Comparison of ENCODE assay signal across 16 cellular contexts in genomic region chr18:2884706-2885285, GRCh38. TPM values are rescaled to one million over a fixed set of nuclear protein-coding genes. Genes with fewer than 3 reads are reported as not detected.
"Had no signal": no experiment of that assay in that cellular context is flagged by ENCODE, and none has a peak within 500 bp of the region (broad histone marks: within the 10 kb centered on the region; RNA-seq: fewer than 3 reads in every experiment).

No MANE protein-coding gene starts in this region.

- H3K36me3 ChIP-seq: ovary, thoracic aorta, upper lobe of right lung had no signal

- H3K27me3 ChIP-seq: ovary, upper lobe of right lung had no signal

- H3K27me3 Mint-ChIP-seq: activated naive CD8-positive, alpha-beta T cell; dendritic cell treated with granulocyte-macrophage colony-stimulating factor and Interleukin-4, amounts not matched to agents 40 ng/mL and 50 ng/mL, for 4 days had no signal

- H3K4me3 ChIP-seq: ovary, thoracic aorta, upper lobe of right lung had no signal

- ATAC-seq: upper lobe of right lung had no signal

- H3K27ac Mint-ChIP-seq: activated naive CD8-positive, alpha-beta T cell; brain; dendritic cell treated with granulocyte-macrophage colony-stimulating factor and Interleukin-4, amounts not matched to agents 40 ng/mL and 50 ng/mL, for 4 days had no signal

- H3K27ac ChIP-seq: ovary, thoracic aorta, upper lobe of right lung had no signal

- H3K4me3 Mint-ChIP-seq: activated naive CD8-positive, alpha-beta T cell; brain; dendritic cell treated with granulocyte-macrophage colony-stimulating factor and Interleukin-4, amounts not matched to agents 40 ng/mL and 50 ng/mL, for 4 days had no signal

- DNase-seq: activated CD4-positive, alpha-beta T cell treated with anti-CD3 and anti-CD28 coated beads, Interleukin-2, amount 50 U/mL, for 48 hours; activated CD4-positive, CD25-positive, alpha-beta regulatory T cell treated with anti-CD3 and anti-CD28 coated beads, Interleukin-2, amount 50 U/mL, for 72 hours; activated T-cell treated with anti-CD3 and anti-CD28 coated beads, Interleukin-2, amount 50 U/mL, for 48 hours; effector memory CD4-positive, alpha-beta T cell; foreskin fibroblast; hypothalamus; kidney glomerular epithelial cell; mesendoderm; stimulated activated CD4-positive, alpha-beta T cell treated with anti-CD3 and anti-CD28 coated beads, Interleukin-1b, Interleukin-23, amount 100 ng/mL, for 48 hours; upper lobe of right lung had no signal

RNA-seq across cellular contexts. Expression of gene EMILIN2, which starts 38.0 kb away (rescaled TPM):
- polyA plus RNA-seq: neural cell had no signal
